In genomic region chr11:135004495-135004894, GRCh38 we compare ENCODE assay signal across 20 cellular contexts.
DNase-seq lines count a peak whose midpoint lies in the region; ATAC-seq and TF ChIP-seq lines count a peak whose summit lies in the region.
"Had no signal": no experiment of that assay in that cellular context is flagged by ENCODE, and none has a peak within 500 bp of the region (broad histone marks: within the 10 kb centered on the region; RNA-seq: fewer than 3 reads in every experiment).

No MANE protein-coding gene starts in this region.

- H3K4me3 ChIP-seq in GM23338, result no peak overlapping the region
- H3K4me3 ChIP-seq: MG63 had no signal

- H3K4me3 Mint-ChIP-seq in GM23338 (no peak overlapping the region), mesothelial cell of epicardium (no peak overlapping the region)
- H3K4me3 Mint-ChIP-seq: IgD-negative memory B cell, T-cell had no signal

- H3K4me1 ChIP-seq in GM23338 (ENCODE audit: insufficient read depth), result peaks cover 12% of the 10 kb centered on the region; the same call in 1 of the 2 replicates

- no peaks in the 10 kb centered on the region for H3K27me3 ChIP-seq in GM23338 (ENCODE audit: insufficient read depth)

- H3K36me3 Mint-ChIP-seq in GM23338 (ENCODE audit: low read depth) (no peaks in the 10 kb centered on the region), mesothelial cell of epicardium (peaks cover 10% of the 10 kb centered on the region)
- H3K36me3 Mint-ChIP-seq: IgD-negative memory B cell, T-cell had no signal

- H3K27me3 Mint-ChIP-seq in GM23338 (ENCODE audit: insufficient read depth, low read depth, poor library complexity) (peaks cover 1% of the 10 kb centered on the region), mesothelial cell of epicardium (ENCODE audit: low read depth) (no peaks in the 10 kb centered on the region)

- no peaks in the 10 kb centered on the region for H3K79me2 ChIP-seq in GM23338 (replicated peaks; ENCODE audit: insufficient read depth)

- H3K27ac ChIP-seq in GM23338 (ENCODE audit: low read depth), result no peak overlapping the region

- no peaks in the 10 kb centered on the region for H3F3A ChIP-seq in GM23338 (replicated peaks; ENCODE audit: low read depth)

- DNase-seq in GM23338 (ENCODE audit: low spot score) (no peak), NCI-H1092 (lab: John Stamatoyannopoulos, UW) (peak; percentile 25), mesothelial cell of epicardium (ENCODE audit: low spot score in 2 of 2, unreplicated experiment in 2 of 2) (no peak)
- no peak for DNase-seq in stimulated activated CD4-positive, alpha-beta T cell treated with anti-CD3 and anti-CD28 coated beads, Interleukin-2, amount 100 ng/mL, for 24 hours
- DNase-seq: ACHN, C1 segment of cervical spinal cord, DND-41, Kasumi-1, MG63, NCI-H1048, NCI-H146, NCI-H2081 treated with DMSO at 0.1 percent for 48 hours, NCI-H524, NCI-H82, T-cell had no signal

- ATAC-seq in GM23338, result no peak
- ATAC-seq in SK-N-SH treated with all-trans-retinoic acid at 6 μM for 48 hours, result no peak
- ATAC-seq in GM21723 (IDR thresholded peaks at IDR 0.05; ENCODE audit: unreplicated experiment), result no peak
- no peak for ATAC-seq in esophagus mucosa
- ATAC-seq: HCT116, T-cell had no signal

- H3K4me2 ChIP-seq in GM23338, result no peak overlapping the region

- TF ChIP-seq CTCF in GM23338 (conservative IDR thresholded peaks at IDR 0.05; ENCODE audit: low read depth in 2 of 2) (no peak), mesothelial cell of epicardium (IDR thresholded peaks at IDR 0.05; ENCODE audit: unreplicated experiment) (no peak)

- no peaks in the 10 kb centered on the region for H3K36me3 ChIP-seq in GM23338 (ENCODE audit: insufficient read depth)
- H3K36me3 ChIP-seq: MG63 had no signal

- peaks cover 3% of the 10 kb centered on the region; the same call in 1 of the 2 replicates for H3K9me2 ChIP-seq in GM23338 (ENCODE audit: insufficient read depth)

- H2AFZ ChIP-seq in GM23338, result 0 out of 2 replicates have a peak overlapping the region, but pooled peaks have one; percentile 28

- H4K20me1 ChIP-seq in GM23338 (replicated peaks; ENCODE audit: insufficient read depth), result no peaks in the 10 kb centered on the region

- peaks cover 17% of the 10 kb centered on the region for H3K4me1 Mint-ChIP-seq in GM23338
- H3K4me1 Mint-ChIP-seq in mesothelial cell of epicardium, result peaks cover 76% of the 10 kb centered on the region
- H3K4me1 Mint-ChIP-seq: IgD-negative memory B cell, T-cell had no signal

- no peak overlapping the region for H3K27ac Mint-ChIP-seq in GM23338
- H3K27ac Mint-ChIP-seq in mesothelial cell of epicardium, result peak overlapping the region; percentile 96
- H3K27ac Mint-ChIP-seq: IgD-negative memory B cell, T-cell had no signal

- H3K9me3 Mint-ChIP-seq in GM23338 (no peaks in the 10 kb centered on the region), mesothelial cell of epicardium (peaks cover 21% of the 10 kb centered on the region)

TF ChIP-seq in GM23338, 12 proteins besides CTCF, POLR2A, EP300 and RAD21 (continues in another document):
- TF ChIP-seq NANOG (IDR thresholded peaks at IDR 0.05; ENCODE audit: borderline replicate concordance), result no peak

TF ChIP-seq in SK-N-SH treated with all-trans-retinoic acid at 6 μM for 48 hours, 23 proteins besides CTCF, POLR2A, EP300 and RAD21:
- TF ChIP-seq CREB5 (CRISPR knock-in tag; IDR thresholded peaks at IDR 0.05; ENCODE audit: low read depth) (no peak), CSRNP3 (CRISPR knock-in tag; IDR thresholded peaks at IDR 0.05) (no peak), ZFP30 (CRISPR knock-in tag; IDR thresholded peaks at IDR 0.05) (no peak), TOX (CRISPR knock-in tag; IDR thresholded peaks at IDR 0.05; ENCODE audit: borderline replicate concordance) (no peak), BACH2 (CRISPR knock-in tag; IDR thresholded peaks at IDR 0.05; ENCODE audit: borderline replicate concordance) (no peak), TCF4 (CRISPR knock-in tag; IDR thresholded peaks at IDR 0.05; ENCODE audit: borderline replicate concordance) (peak; percentile 76; the same call in 1 of the 2 replicates), CSDC2 (CRISPR knock-in tag; IDR thresholded peaks at IDR 0.05) (no peak), ZC3H10 (CRISPR knock-in tag; IDR thresholded peaks at IDR 0.05) (no peak), TSHZ2 (CRISPR knock-in tag; IDR thresholded peaks at IDR 0.05) (peak; percentile 76; the same call in 1 of the 2 replicates), PPARA (CRISPR knock-in tag; IDR thresholded peaks at IDR 0.05; ENCODE audit: borderline replicate concordance) (no peak), ESRRG (CRISPR knock-in tag; IDR thresholded peaks at IDR 0.05) (no peak)
